Comparison of ENCODE assay signal across 1 cellular context in the genomic region with DNA sequence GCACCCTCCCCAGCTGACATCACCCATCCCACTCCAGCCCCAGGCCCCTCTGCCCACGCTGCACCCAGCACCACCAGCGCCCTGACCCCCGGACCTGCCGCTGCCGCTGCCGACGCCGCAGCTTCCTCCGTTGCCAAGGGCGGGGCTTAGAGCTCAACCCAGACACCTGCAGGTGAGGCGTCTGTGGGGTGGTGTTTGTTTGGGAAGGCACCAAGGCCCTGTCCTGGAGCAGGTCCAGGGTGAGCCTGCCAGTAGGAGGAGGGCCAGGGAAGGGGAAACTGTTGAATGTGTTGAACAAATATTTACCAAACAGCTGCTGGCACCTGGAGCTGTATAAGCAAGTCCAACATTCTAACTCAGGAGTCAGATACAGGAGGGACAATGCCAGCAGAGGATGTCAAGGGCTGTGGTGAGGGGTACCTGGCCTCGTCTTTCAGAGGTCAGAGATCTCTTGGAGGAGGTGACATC.
TF ChIP-seq lines count a peak whose summit lies in the region.

No MANE protein-coding gene starts in this region.

TF ChIP-seq in HepG2, 621 proteins besides CTCF, POLR2A, EP300 and RAD21 (continued from another document and continues in another):
- TF ChIP-seq, protein P1, sequence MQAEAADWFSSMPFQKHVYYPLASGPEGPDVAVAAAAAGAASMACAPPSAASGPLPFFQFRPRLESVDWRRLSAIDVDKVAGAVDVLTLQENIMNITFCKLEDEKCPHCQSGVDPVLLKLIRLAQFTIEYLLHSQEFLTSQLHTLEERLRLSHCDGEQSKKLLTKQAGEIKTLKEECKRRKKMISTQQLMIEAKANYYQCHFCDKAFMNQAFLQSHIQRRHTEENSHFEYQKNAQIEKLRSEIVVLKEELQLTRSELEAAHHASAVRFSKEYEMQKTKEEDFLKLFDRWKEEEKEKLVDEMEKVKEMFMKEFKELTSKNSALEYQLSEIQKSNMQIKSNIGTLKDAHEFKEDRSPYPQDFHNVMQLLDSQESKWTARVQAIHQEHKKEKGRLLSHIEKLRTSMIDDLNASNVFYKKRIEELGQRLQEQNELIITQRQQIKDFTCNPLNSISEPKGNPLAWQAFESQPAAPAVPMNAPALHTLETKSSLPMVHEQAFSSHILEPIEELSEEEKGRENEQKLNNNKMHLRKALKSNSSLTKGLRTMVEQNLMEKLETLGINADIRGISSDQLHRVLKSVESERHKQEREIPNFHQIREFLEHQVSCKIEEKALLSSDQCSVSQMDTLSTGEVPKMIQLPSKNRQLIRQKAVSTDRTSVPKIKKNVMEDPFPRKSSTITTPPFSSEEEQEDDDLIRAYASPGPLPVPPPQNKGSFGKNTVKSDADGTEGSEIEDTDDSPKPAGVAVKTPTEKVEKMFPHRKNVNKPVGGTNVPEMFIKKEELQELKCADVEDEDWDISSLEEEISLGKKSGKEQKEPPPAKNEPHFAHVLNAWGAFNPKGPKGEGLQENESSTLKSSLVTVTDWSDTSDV (CRISPR knock-in tag; IDR thresholded peaks at IDR 0.05), result peak; percentile 81; the same call in 1 of the 2 replicates
- TF ChIP-seq, protein P2, sequence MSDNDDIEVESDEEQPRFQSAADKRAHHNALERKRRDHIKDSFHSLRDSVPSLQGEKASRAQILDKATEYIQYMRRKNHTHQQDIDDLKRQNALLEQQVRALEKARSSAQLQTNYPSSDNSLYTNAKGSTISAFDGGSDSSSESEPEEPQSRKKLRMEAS (IDR thresholded peaks at IDR 0.05), result peak; percentile 65
- TF ChIP-seq RXRA (CRISPR knock-in tag; IDR thresholded peaks at IDR 0.05) (peak; percentile 56; the same call in 1 of the 2 replicates), ESRRA (CRISPR knock-in tag; IDR thresholded peaks at IDR 0.05; ENCODE audit: low read depth) (peak; percentile 66; the same call in 1 of the 2 replicates), ZNF468 (CRISPR knock-in tag; IDR thresholded peaks at IDR 0.05) (no peak), AHR (CRISPR knock-in tag; IDR thresholded peaks at IDR 0.05) (no peak), FOXP1 (IDR thresholded peaks at IDR 0.05) (no peak), FOXP1 (CRISPR knock-in tag; IDR thresholded peaks at IDR 0.05) (peak; percentile 84), ZKSCAN1 (IDR thresholded peaks at IDR 0.05; ENCODE audit: low read length) (no peak), PPARG (CRISPR knock-in tag; conservative IDR thresholded peaks at IDR 0.05) (0 out of 2 replicates have a peak, but pooled peaks have one; percentile 36), GTF3A (CRISPR knock-in tag; conservative IDR thresholded peaks at IDR 0.05) (no peak), ZNF180 (CRISPR knock-in tag; IDR thresholded peaks at IDR 0.05; ENCODE audit: borderline replicate concordance, low read depth) (no peak), BCL6 (CRISPR knock-in tag; IDR thresholded peaks at IDR 0.05) (peak; percentile 63), CBX2 (IDR thresholded peaks at IDR 0.05; ENCODE audit: low read depth, low read length) (no peak), CBX2 (CRISPR knock-in tag; IDR thresholded peaks at IDR 0.05; ENCODE audit: low read depth) (no peak), STAT5B (CRISPR knock-in tag; IDR thresholded peaks at IDR 0.05) (no peak), ZNF17 (CRISPR knock-in tag; IDR thresholded peaks at IDR 0.05) (no peak), ZNF550 (CRISPR knock-in tag; IDR thresholded peaks at IDR 0.05; ENCODE audit: borderline replicate concordance) (no peak), SMARCE1 (IDR thresholded peaks at IDR 0.05; ENCODE audit: borderline replicate concordance) (no peak), MLLT10 (CRISPR knock-in tag; IDR thresholded peaks at IDR 0.05) (no peak), ZSCAN31 (CRISPR knock-in tag; IDR thresholded peaks at IDR 0.05; ENCODE audit: low read depth) (no peak), ZNF101 (CRISPR knock-in tag; IDR thresholded peaks at IDR 0.05; ENCODE audit: borderline replicate concordance, low read depth) (no peak), KDM3A (CRISPR knock-in tag; IDR thresholded peaks at IDR 0.05; ENCODE audit: low read depth) (peak; percentile 40; the same call in 1 of the 2 replicates), ZBTB7A (CRISPR knock-in tag; IDR thresholded peaks at IDR 0.05) (peak; percentile 38; the same call in 1 of the 2 replicates)
- TF ChIP-seq, protein P3, sequence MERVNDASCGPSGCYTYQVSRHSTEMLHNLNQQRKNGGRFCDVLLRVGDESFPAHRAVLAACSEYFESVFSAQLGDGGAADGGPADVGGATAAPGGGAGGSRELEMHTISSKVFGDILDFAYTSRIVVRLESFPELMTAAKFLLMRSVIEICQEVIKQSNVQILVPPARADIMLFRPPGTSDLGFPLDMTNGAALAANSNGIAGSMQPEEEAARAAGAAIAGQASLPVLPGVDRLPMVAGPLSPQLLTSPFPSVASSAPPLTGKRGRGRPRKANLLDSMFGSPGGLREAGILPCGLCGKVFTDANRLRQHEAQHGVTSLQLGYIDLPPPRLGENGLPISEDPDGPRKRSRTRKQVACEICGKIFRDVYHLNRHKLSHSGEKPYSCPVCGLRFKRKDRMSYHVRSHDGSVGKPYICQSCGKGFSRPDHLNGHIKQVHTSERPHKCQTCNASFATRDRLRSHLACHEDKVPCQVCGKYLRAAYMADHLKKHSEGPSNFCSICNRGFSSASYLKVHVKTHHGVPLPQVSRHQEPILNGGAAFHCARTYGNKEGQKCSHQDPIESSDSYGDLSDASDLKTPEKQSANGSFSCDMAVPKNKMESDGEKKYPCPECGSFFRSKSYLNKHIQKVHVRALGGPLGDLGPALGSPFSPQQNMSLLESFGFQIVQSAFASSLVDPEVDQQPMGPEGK (CRISPR knock-in tag; IDR thresholded peaks at IDR 0.05), result peak; percentile 71
- TF ChIP-seq, protein P4, sequence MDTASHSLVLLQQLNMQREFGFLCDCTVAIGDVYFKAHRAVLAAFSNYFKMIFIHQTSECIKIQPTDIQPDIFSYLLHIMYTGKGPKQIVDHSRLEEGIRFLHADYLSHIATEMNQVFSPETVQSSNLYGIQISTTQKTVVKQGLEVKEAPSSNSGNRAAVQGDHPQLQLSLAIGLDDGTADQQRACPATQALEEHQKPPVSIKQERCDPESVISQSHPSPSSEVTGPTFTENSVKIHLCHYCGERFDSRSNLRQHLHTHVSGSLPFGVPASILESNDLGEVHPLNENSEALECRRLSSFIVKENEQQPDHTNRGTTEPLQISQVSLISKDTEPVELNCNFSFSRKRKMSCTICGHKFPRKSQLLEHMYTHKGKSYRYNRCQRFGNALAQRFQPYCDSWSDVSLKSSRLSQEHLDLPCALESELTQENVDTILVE (CRISPR knock-in tag; IDR thresholded peaks at IDR 0.05), result peak; percentile 72
- TF ChIP-seq, protein P5, sequence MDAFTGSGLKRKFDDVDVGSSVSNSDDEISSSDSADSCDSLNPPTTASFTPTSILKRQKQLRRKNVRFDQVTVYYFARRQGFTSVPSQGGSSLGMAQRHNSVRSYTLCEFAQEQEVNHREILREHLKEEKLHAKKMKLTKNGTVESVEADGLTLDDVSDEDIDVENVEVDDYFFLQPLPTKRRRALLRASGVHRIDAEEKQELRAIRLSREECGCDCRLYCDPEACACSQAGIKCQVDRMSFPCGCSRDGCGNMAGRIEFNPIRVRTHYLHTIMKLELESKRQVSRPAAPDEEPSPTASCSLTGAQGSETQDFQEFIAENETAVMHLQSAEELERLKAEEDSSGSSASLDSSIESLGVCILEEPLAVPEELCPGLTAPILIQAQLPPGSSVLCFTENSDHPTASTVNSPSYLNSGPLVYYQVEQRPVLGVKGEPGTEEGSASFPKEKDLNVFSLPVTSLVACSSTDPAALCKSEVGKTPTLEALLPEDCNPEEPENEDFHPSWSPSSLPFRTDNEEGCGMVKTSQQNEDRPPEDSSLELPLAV (CRISPR knock-in tag; conservative IDR thresholded peaks at IDR 0.05; ENCODE audit: low read depth), result no peak
- TF ChIP-seq, protein P6, sequence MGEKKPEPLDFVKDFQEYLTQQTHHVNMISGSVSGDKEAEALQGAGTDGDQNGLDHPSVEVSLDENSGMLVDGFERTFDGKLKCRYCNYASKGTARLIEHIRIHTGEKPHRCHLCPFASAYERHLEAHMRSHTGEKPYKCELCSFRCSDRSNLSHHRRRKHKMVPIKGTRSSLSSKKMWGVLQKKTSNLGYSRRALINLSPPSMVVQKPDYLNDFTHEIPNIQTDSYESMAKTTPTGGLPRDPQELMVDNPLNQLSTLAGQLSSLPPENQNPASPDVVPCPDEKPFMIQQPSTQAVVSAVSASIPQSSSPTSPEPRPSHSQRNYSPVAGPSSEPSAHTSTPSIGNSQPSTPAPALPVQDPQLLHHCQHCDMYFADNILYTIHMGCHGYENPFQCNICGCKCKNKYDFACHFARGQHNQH (CRISPR knock-in tag; IDR thresholded peaks at IDR 0.05), result peak; percentile 62; the same call in 1 of the 2 replicates
- TF ChIP-seq, protein P7, sequence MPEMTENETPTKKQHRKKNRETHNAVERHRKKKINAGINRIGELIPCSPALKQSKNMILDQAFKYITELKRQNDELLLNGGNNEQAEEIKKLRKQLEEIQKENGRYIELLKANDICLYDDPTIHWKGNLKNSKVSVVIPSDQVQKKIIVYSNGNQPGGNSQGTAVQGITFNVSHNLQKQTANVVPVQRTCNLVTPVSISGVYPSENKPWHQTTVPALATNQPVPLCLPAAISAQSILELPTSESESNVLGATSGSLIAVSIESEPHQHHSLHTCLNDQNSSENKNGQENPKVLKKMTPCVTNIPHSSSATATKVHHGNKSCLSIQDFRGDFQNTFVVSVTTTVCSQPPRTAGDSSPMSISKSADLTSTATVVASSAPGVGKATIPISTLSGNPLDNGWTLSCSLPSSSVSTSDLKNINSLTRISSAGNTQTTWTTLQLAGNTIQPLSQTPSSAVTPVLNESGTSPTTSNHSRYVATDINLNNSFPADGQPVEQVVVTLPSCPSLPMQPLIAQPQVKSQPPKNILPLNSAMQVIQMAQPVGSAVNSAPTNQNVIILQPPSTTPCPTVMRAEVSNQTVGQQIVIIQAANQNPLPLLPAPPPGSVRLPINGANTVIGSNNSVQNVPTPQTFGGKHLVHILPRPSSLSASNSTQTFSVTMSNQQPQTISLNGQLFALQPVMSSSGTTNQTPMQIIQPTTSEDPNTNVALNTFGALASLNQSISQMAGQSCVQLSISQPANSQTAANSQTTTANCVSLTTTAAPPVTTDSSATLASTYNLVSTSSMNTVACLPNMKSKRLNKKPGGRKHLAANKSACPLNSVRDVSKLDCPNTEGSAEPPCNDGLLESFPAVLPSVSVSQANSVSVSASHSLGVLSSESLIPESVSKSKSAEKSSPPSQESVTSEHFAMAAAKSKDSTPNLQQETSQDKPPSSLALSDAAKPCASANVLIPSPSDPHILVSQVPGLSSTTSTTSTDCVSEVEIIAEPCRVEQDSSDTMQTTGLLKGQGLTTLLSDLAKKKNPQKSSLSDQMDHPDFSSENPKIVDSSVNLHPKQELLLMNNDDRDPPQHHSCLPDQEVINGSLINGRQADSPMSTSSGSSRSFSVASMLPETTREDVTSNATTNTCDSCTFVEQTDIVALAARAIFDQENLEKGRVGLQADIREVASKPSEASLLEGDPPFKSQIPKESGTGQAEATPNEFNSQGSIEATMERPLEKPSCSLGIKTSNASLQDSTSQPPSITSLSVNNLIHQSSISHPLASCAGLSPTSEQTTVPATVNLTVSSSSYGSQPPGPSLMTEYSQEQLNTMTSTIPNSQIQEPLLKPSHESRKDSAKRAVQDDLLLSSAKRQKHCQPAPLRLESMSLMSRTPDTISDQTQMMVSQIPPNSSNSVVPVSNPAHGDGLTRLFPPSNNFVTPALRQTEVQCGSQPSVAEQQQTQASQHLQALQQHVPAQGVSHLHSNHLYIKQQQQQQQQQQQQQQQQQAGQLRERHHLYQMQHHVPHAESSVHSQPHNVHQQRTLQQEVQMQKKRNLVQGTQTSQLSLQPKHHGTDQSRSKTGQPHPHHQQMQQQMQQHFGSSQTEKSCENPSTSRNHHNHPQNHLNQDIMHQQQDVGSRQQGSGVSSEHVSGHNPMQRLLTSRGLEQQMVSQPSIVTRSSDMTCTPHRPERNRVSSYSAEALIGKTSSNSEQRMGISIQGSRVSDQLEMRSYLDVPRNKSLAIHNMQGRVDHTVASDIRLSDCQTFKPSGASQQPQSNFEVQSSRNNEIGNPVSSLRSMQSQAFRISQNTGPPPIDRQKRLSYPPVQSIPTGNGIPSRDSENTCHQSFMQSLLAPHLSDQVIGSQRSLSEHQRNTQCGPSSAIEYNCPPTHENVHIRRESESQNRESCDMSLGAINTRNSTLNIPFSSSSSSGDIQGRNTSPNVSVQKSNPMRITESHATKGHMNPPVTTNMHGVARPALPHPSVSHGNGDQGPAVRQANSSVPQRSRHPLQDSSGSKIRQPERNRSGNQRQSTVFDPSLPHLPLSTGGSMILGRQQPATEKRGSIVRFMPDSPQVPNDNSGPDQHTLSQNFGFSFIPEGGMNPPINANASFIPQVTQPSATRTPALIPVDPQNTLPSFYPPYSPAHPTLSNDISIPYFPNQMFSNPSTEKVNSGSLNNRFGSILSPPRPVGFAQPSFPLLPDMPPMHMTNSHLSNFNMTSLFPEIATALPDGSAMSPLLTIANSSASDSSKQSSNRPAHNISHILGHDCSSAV (CRISPR knock-in tag; IDR thresholded peaks at IDR 0.05; ENCODE audit: borderline replicate concordance), result no peak
- TF ChIP-seq, protein P8, sequence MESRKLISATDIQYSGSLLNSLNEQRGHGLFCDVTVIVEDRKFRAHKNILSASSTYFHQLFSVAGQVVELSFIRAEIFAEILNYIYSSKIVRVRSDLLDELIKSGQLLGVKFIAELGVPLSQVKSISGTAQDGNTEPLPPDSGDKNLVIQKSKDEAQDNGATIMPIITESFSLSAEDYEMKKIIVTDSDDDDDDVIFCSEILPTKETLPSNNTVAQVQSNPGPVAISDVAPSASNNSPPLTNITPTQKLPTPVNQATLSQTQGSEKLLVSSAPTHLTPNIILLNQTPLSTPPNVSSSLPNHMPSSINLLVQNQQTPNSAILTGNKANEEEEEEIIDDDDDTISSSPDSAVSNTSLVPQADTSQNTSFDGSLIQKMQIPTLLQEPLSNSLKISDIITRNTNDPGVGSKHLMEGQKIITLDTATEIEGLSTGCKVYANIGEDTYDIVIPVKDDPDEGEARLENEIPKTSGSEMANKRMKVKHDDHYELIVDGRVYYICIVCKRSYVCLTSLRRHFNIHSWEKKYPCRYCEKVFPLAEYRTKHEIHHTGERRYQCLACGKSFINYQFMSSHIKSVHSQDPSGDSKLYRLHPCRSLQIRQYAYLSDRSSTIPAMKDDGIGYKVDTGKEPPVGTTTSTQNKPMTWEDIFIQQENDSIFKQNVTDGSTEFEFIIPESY (CRISPR knock-in tag; IDR thresholded peaks at IDR 0.05), result peak; percentile 48; the same call in 1 of the 2 replicates
- TF ChIP-seq, protein P9, sequence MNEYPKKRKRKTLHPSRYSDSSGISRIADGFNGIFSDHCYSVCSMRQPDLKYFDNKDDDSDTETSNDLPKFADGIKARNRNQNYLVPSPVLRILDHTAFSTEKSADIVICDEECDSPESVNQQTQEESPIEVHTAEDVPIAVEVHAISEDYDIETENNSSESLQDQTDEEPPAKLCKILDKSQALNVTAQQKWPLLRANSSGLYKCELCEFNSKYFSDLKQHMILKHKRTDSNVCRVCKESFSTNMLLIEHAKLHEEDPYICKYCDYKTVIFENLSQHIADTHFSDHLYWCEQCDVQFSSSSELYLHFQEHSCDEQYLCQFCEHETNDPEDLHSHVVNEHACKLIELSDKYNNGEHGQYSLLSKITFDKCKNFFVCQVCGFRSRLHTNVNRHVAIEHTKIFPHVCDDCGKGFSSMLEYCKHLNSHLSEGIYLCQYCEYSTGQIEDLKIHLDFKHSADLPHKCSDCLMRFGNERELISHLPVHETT (CRISPR knock-in tag; conservative IDR thresholded peaks at IDR 0.05), result no peak
- TF ChIP-seq, protein P10, sequence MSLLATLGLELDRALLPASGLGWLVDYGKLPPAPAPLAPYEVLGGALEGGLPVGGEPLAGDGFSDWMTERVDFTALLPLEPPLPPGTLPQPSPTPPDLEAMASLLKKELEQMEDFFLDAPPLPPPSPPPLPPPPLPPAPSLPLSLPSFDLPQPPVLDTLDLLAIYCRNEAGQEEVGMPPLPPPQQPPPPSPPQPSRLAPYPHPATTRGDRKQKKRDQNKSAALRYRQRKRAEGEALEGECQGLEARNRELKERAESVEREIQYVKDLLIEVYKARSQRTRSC (CRISPR knock-in tag; IDR thresholded peaks at IDR 0.05; ENCODE audit: low read depth), result no peak
